In genomic region chr5:133868946-133869674, GRCh38 we compare ENCODE assay signal across 8 cellular contexts.
DNase-seq lines count a peak whose midpoint lies in the region; ATAC-seq and TF ChIP-seq lines count a peak whose summit lies in the region.

No MANE protein-coding gene starts in this region.

- no peaks in the 10 kb centered on the region for H3K9me3 Mint-ChIP-seq in activated CD4-positive, alpha-beta T cell treated with anti-CD3 and anti-CD28 coated beads for 36 hours (ENCODE audit: low read depth)
- peaks cover 3% of the 10 kb centered on the region for H3K9me3 Mint-ChIP-seq in chondrocyte (ENCODE audit: low read depth)

- H3K4me1 Mint-ChIP-seq in activated CD4-positive, alpha-beta T cell treated with anti-CD3 and anti-CD28 coated beads for 36 hours, result peaks cover 29% of the 10 kb centered on the region
- H3K4me1 Mint-ChIP-seq in chondrocyte (ENCODE audit: low read depth), result peaks cover 43% of the 10 kb centered on the region

- peak overlapping the region; percentile 68 for H3K27ac Mint-ChIP-seq in activated CD4-positive, alpha-beta T cell treated with anti-CD3 and anti-CD28 coated beads for 36 hours
- peak overlapping the region; percentile 52 for H3K27ac Mint-ChIP-seq in chondrocyte (ENCODE audit: unreplicated experiment)

- H3K4me1 ChIP-seq in right lobe of liver, result peaks cover 0 to 13% (median 4%) of the 10 kb centered on the region in 4 donors

- H3K27me3 Mint-ChIP-seq in activated CD4-positive, alpha-beta T cell treated with anti-CD3 and anti-CD28 coated beads for 36 hours, result peaks cover 7% of the 10 kb centered on the region
- H3K27me3 Mint-ChIP-seq in chondrocyte (ENCODE audit: low read depth), result peaks cover 2% of the 10 kb centered on the region

- H3K9me3 ChIP-seq in right lobe of liver, result no peaks in the 10 kb centered on the region

- no peaks in the 10 kb centered on the region for H3K27me3 ChIP-seq in right lobe of liver

- H3K4me3 ChIP-seq in right lobe of liver, result no peak overlapping the region

- no peak overlapping the region for H3K4me3 Mint-ChIP-seq in activated CD4-positive, alpha-beta T cell treated with anti-CD3 and anti-CD28 coated beads for 36 hours
- no peak overlapping the region for H3K4me3 Mint-ChIP-seq in chondrocyte (ENCODE audit: unreplicated experiment)

- no peaks in the 10 kb centered on the region for H3K36me3 ChIP-seq in right lobe of liver

- WGBS in right lobe of liver (ENCODE audit: insufficient coverage, low coverage, low lambda C conversion rate, missing lambda C conversion rate), result 14% methylated on average over 17 of the region's 17 CpGs

- POLR2A ChIA-PET in activated CD4-positive, alpha-beta T cell treated with anti-CD3 and anti-CD28 coated beads for 36 hours (lab: Charles Lee), result no interaction called here

- CTCF ChIA-PET in activated CD4-positive, alpha-beta T cell treated with anti-CD3 and anti-CD28 coated beads for 36 hours (lab: Charles Lee), result interaction anchor here (0.5 to 2.3 kb wide), 41 partner anchors 8 to 789 kb away, joined by 3 to 10 read pairs (median 4); partner anchors contain the start of gene PPP2CA

- H3K36me3 Mint-ChIP-seq in activated CD4-positive, alpha-beta T cell treated with anti-CD3 and anti-CD28 coated beads for 36 hours (ENCODE audit: low read depth), result no peaks in the 10 kb centered on the region
- peaks cover 2% of the 10 kb centered on the region for H3K36me3 Mint-ChIP-seq in chondrocyte (ENCODE audit: low read depth)

- ATAC-seq in activated CD4-positive, alpha-beta T cell treated with anti-CD3 and anti-CD28 coated beads for 36 hours, result peak; percentile 75
- ATAC-seq in right lobe of liver, result peak; percentile 81 to 88 (median 85)
- no peak for ATAC-seq in GM21723 (IDR thresholded peaks at IDR 0.05; ENCODE audit: unreplicated experiment)

- H3K27ac ChIP-seq in 22Rv1 (no peak overlapping the region), right lobe of liver (no peak overlapping the region)

- intact Hi-C loops in activated CD4-positive, alpha-beta T cell treated with anti-CD3 and anti-CD28 coated beads for 36 hours (cut with DNase I, micrococcal nuclease), result loop anchor here (1.0 to 10.0 kb wide), 9 partner anchors 61 to 758 kb away; no protein-coding TSS in a partner anchor
- intact Hi-C loops in right lobe of liver (cut with DNase I), result no loop called here

- DNase-seq in NCI-H2107 (lab: John Stamatoyannopoulos, UW) (peak; percentile 9), chondrocyte (ENCODE audit: low spot score) (no peak), right lobe of liver (peak; percentile 67 to 74 (median 73))
- peak; percentile 92 for DNase-seq in activated CD4-positive, alpha-beta T cell treated with anti-CD3 and anti-CD28 coated beads for 36 hours
- peak; percentile 43 to 60 (median 44) for DNase-seq in stimulated activated CD4-positive, alpha-beta T cell treated with anti-CD3 and anti-CD28 coated beads, TNF-alpha, amount 100 ng/mL, for 4 hours (ENCODE audit: low read depth in 3 of 3)

- peak; percentile 91 for TF ChIP-seq CTCF in 22Rv1 (IDR thresholded peaks at IDR 0.05)
- TF ChIP-seq CTCF in GM12872 (IDR thresholded peaks at IDR 0.05; ENCODE audit: insufficient read depth, low read depth, low read length), result peak; percentile 69
- TF ChIP-seq CTCF in chondrocyte (IDR thresholded peaks at IDR 0.05), result peak; percentile 92
- TF ChIP-seq CTCF in right lobe of liver (IDR thresholded peaks at IDR 0.05), result peak; percentile 73 to 84 (median 76)

- TF ChIP-seq POLR2A in right lobe of liver (IDR thresholded peaks at IDR 0.05), result no peak

Comparison
In these comparisons a context has a peak if more than half of its experiments do, and no peak if none do; other contexts are left out.
1. intact Hi-C loops: an anchor here in activated CD4-positive, alpha-beta T cell treated with anti-CD3 and anti-CD28 coated beads for 36 hours (1.0 to 10.0 kb wide); none called in right lobe of liver.